2 cellular contexts compared by ENCODE assay signal in genomic region chr2:130337735-130338325, GRCh38.
TF ChIP-seq lines count a peak whose summit lies in the region.

No MANE protein-coding gene starts in this region.

TF ChIP-seq in HCT116, 20 proteins besides CTCF, POLR2A, EP300 and RAD21:
- TF ChIP-seq ZBTB33 (IDR thresholded peaks at IDR 0.05; ENCODE audit: extremely low read depth, insufficient replicate concordance, low read length) (no peak), YY1 (IDR thresholded peaks at IDR 0.05; ENCODE audit: extremely low read depth, insufficient replicate concordance, low read depth, low read length) (no peak), FOSL1 (IDR thresholded peaks at IDR 0.05; ENCODE audit: low read depth) (no peak), ELF1 (IDR thresholded peaks at IDR 0.05; ENCODE audit: borderline replicate concordance, low read depth) (no peak), JUND (IDR thresholded peaks at IDR 0.05) (no peak), SP1 (IDR thresholded peaks at IDR 0.05; ENCODE audit: low read depth) (no peak), POLR2AphosphoS5 (IDR thresholded peaks at IDR 0.05; ENCODE audit: low read depth, low read length) (no peak), SRF (IDR thresholded peaks at IDR 0.05; ENCODE audit: low read depth) (no peak), MAX (IDR thresholded peaks at IDR 0.05) (no peak), ATF3 (IDR thresholded peaks at IDR 0.05) (no peak), ZNF274 (IDR thresholded peaks at IDR 0.05; ENCODE audit: low read depth, low read length) (no peak), EGR1 (IDR thresholded peaks at IDR 0.05; ENCODE audit: low read depth) (no peak), SIN3A (IDR thresholded peaks at IDR 0.05; ENCODE audit: low read depth) (no peak), CEBPB (IDR thresholded peaks at IDR 0.05; ENCODE audit: low read depth) (no peak), EZH2phosphoT487 (IDR thresholded peaks at IDR 0.05; ENCODE audit: borderline replicate concordance) (no peak)

TF ChIP-seq in GM12878, 131 proteins besides CTCF, POLR2A, EP300 and RAD21:
- peak; percentile 40; the same call in 1 of the 2 replicates for TF ChIP-seq MLLT1 (IDR thresholded peaks at IDR 0.05)
- TF ChIP-seq ATF3 (IDR thresholded peaks at IDR 0.05; ENCODE audit: borderline replicate concordance, extremely low read depth, low read depth, low read length): no peak
- TF ChIP-seq USF2 (IDR thresholded peaks at IDR 0.05; ENCODE audit: borderline replicate concordance, low read depth, low read length): no peak
- TF ChIP-seq NFIC (IDR thresholded peaks at IDR 0.05; ENCODE audit: low read depth, low read length): no peak
- no peak for TF ChIP-seq ZNF217 (IDR thresholded peaks at IDR 0.05)
